In genomic region chr6:149160943-149161342, GRCh38 we compare ENCODE assay signal across 18 cellular contexts.
"Had no signal": no experiment of that assay in that cellular context is flagged by ENCODE, and none has a peak within 500 bp of the region (broad histone marks: within the 10 kb centered on the region; RNA-seq: fewer than 3 reads in every experiment).

No MANE protein-coding gene starts in this region.

- H3K4me3 Mint-ChIP-seq: immature natural killer cell, natural killer cell had no signal

- H3K36me3 Mint-ChIP-seq: natural killer cell had no signal

- H3K27ac Mint-ChIP-seq: immature natural killer cell, natural killer cell had no signal

- H3K9me3 Mint-ChIP-seq: immature natural killer cell, natural killer cell had no signal

- H3K4me2 ChIP-seq: smooth muscle cell had no signal

- ATAC-seq: left ventricle myocardium superior, lower lobe of right lung, natural killer cell, pancreas, sciatic nerve had no signal

- H3K9me3 ChIP-seq: lower lobe of right lung, testis, tibial artery, upper lobe of left lung had no signal

- H3K4me3 ChIP-seq: lower lobe of right lung, pancreas, smooth muscle cell, testis, tibial artery, upper lobe of left lung had no signal

- H3K27me3 ChIP-seq: pancreas, testis, tibial artery, upper lobe of left lung had no signal

- H3K27ac ChIP-seq: lower lobe of right lung, pancreas, testis, tibial artery, upper lobe of left lung had no signal

- H3K36me3 ChIP-seq: lower lobe of right lung, pancreas, tibial artery, upper lobe of left lung had no signal

- DNase-seq: cortex of kidney; hypothalamus; immature natural killer cell; left ventricle myocardium superior; lower lobe of right lung; natural killer cell; pancreas; stimulated activated CD4-positive, alpha-beta T cell treated with anti-CD3 and anti-CD28 coated beads, Interleukin-12 subunit alpha, Interleukin-12 subunit beta, amount 100 ng/mL, for 4 hours; stimulated activated CD4-positive, alpha-beta T cell treated with anti-CD3 and anti-CD28 coated beads, Interleukin-1b, Interleukin-23, amount 100 ng/mL, for 48 hours; stimulated activated CD4-positive, alpha-beta T cell treated with anti-CD3 and anti-CD28 coated beads, Interleukin-4, amount 100 ng/mL, for 1 hour; stimulated activated CD8-positive, alpha-beta memory T cell treated with anti-CD3 and anti-CD28 coated beads, Interleukin-4, amount 100 ng/mL, for 48 hours; stimulated activated naive CD4-positive, alpha-beta T cell treated with Interleukin-2 at 50 U/mL for 16 hours; substantia nigra; testis; tibial artery; upper lobe of left lung had no signal

- H3K4me1 Mint-ChIP-seq: immature natural killer cell, natural killer cell had no signal

- H3K4me1 ChIP-seq: lower lobe of right lung, pancreas, testis, tibial artery, upper lobe of left lung had no signal
